In the genomic region with DNA sequence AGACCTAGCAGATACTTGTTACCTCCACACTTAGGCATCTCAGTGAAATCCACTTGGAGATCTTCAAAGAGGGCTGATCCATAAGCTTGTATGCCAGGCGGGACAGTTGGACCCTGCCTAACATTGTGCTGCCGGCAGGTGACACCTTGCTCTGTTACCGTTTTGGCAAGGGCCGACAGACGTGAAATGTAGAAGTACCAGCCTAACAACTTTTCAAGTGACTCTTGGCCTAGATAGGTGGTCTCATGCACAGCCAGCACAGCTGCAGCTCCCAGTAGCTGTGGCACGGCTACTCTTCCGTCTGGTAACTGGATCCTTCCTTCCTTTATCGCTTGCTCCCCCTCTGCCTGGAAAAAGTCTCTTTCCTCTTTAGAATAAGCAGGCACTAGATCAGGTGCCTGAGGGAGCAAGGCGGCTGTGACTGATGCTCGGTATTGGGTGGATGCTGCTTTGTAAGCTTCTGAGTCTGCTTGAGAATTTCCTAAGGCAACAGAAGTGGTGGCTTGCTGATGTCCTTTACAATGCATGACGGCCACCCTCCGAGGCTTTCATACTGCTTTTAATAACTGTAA, we compare ENCODE assay signal across 19 cellular contexts.
"Had no signal": no experiment of that assay in that cellular context is flagged by ENCODE, and none has a peak within 500 bp of the region (broad histone marks: within the 10 kb centered on the region; RNA-seq: fewer than 3 reads in every experiment).

No MANE protein-coding gene starts in this region.

- H3K27ac ChIP-seq: colonic mucosa, foreskin keratinocyte, hepatocyte, neutrophil, psoas muscle, spleen, stomach, thoracic aorta, transverse colon had no signal

- H3K4me3 ChIP-seq: colonic mucosa, hepatocyte, psoas muscle, spleen, stomach, thoracic aorta, transverse colon had no signal

- H3K79me2 ChIP-seq: hepatocyte had no signal

- H3K36me3 ChIP-seq: colonic mucosa, neutrophil, spleen, stomach, thoracic aorta, transverse colon had no signal

- H2AFZ ChIP-seq: hepatocyte had no signal

- H3K4me1 Mint-ChIP-seq: endodermal cell, naive B cell had no signal

- H3K4me1 ChIP-seq: colonic mucosa, foreskin keratinocyte, psoas muscle, spleen, stomach, transverse colon had no signal

- H3K4me3 Mint-ChIP-seq: endodermal cell, naive B cell had no signal

- H3K27me3 Mint-ChIP-seq: naive B cell had no signal

- H3K27ac Mint-ChIP-seq: endodermal cell, naive B cell had no signal

- DNase-seq: colonic mucosa; dermis blood vessel endothelial cell; endodermal cell; erythroblast; foreskin keratinocyte; head of caudate nucleus; left colon; mesendoderm; naive B cell; psoas muscle; spleen; stimulated activated CD4-positive, alpha-beta T cell treated with anti-CD3 and anti-CD28 coated beads, Interleukin-2, amount 100 ng/mL, for 24 hours; stimulated activated naive CD4-positive, alpha-beta T cell; stomach; substantia nigra; transverse colon had no signal

- H3K4me2 ChIP-seq: hepatocyte had no signal

- H3K9me3 ChIP-seq: colonic mucosa had no signal

- H3K27me3 ChIP-seq: colonic mucosa, foreskin keratinocyte, hepatocyte, neutrophil, spleen, stomach, transverse colon had no signal
